Comparison of ENCODE assay signal across 8 cellular contexts in the genomic region with DNA sequence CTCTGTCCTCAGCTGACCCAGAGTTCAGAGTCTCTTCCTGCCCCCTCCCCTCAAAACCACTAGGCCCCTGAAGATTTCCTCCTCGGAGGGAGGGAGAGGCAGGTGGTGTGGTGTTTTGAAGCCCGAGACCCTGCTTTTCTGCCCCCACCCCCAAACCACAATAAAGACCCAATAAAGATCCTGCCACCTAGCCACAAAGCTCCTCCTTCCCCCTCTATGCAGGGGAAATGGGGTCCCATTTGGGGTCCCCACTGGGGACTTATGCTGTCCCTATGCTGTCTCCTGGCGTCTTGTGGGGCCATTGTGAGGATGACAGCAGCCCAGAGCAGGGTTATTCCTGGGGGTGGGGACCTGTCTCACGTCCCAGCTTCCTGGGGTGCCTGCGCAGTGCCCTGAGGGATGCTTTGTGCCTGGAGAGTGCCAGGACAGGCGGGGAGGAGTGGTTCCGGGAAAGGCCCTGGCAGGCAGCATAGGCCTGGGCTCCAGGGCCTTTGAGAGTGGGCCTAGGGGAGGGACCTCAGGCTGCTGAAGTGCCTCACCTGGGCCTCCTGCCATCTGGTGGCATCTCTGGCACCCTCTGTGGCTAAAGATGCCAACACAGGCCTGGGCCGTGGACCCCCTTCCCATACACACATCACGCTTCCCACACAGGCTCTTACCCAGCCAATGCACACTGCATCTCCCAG. TPM values are rescaled to one million over a fixed set of nuclear protein-coding genes. Genes with fewer than 3 reads are reported as not detected.
DNase-seq lines count a peak whose midpoint lies in the region; ATAC-seq lines count a peak whose summit lies in the region.

No MANE protein-coding gene starts in this region.

- DNase-seq in GF-D8 (lab: John Stamatoyannopoulos, UW) (peak; percentile 66), SJCRH30 (no peak), kidney glomerular epithelial cell (lab: John Stamatoyannopoulos, UW) (no peak), putamen (ENCODE audit: low spot score) (no peak)

- H3K36me3 ChIP-seq in SJCRH30: no peaks in the 10 kb centered on the region
- H3K36me3 ChIP-seq in duodenal mucosa (ENCODE audit: control insufficient read depth in 1 of 2, insufficient read depth in 2 of 2, low read length in 2 of 2): no peaks in the 10 kb centered on the region
- no peaks in the 10 kb centered on the region for H3K36me3 ChIP-seq in mucosa of stomach (ENCODE audit: control insufficient read depth, insufficient read depth, low read length)

- H3K27ac ChIP-seq in SJCRH30: no peak overlapping the region
- peak overlapping the region; percentile 95 for H3K27ac ChIP-seq in duodenal mucosa (ENCODE audit: low read depth, low read length)

- H3K27me3 ChIP-seq in SJCRH30: peaks cover 4% of the 10 kb centered on the region; the same call in 1 of the 2 replicates
- H3K27me3 ChIP-seq in duodenal mucosa (ENCODE audit: control insufficient read depth in 1 of 2, insufficient read depth in 2 of 2, low read length in 2 of 2): no peaks in the 10 kb centered on the region
- H3K27me3 ChIP-seq in mucosa of stomach (ENCODE audit: control insufficient read depth, insufficient read depth, low read length): no peaks in the 10 kb centered on the region

- H3K9me3 ChIP-seq in SJCRH30 (replicated peaks): no peaks in the 10 kb centered on the region
- H3K9me3 ChIP-seq in duodenal mucosa (ENCODE audit: control insufficient read depth in 1 of 2, low read length in 2 of 2): no peaks in the 10 kb centered on the region
- H3K9me3 ChIP-seq in mucosa of stomach (ENCODE audit: control insufficient read depth, low read length): no peaks in the 10 kb centered on the region

- no peak for ATAC-seq in GM18909 (IDR thresholded peaks at IDR 0.05; ENCODE audit: poor library complexity, unreplicated experiment)
- no peak for ATAC-seq in HG03432 (IDR thresholded peaks at IDR 0.05; ENCODE audit: unreplicated experiment)

- H3K9ac ChIP-seq in duodenal mucosa (ENCODE audit: low read depth in 1 of 2, low read length in 2 of 2): peak overlapping the region; percentile 82 to 84
- H3K9ac ChIP-seq in mucosa of stomach (ENCODE audit: low read length): peak overlapping the region; percentile 63

- H3K4me3 ChIP-seq in SJCRH30: peak overlapping the region; percentile 63; the same call in 1 of the 2 replicates
- H3K4me3 ChIP-seq in duodenal mucosa (ENCODE audit: low read depth in 1 of 2, low read length in 2 of 2): peak overlapping the region; percentile 61 to 67
- peak overlapping the region; percentile 16 for H3K4me3 ChIP-seq in mucosa of stomach (ENCODE audit: low read length)

- peaks cover 27% of the 10 kb centered on the region for H3K4me1 ChIP-seq in SJCRH30
- peaks cover 64 to 78% of the 10 kb centered on the region in 2 donors for H3K4me1 ChIP-seq in duodenal mucosa (ENCODE audit: control insufficient read depth in 1 of 2, insufficient read depth in 2 of 2, low read length in 2 of 2)
- peaks cover 81% of the 10 kb centered on the region for H3K4me1 ChIP-seq in mucosa of stomach (ENCODE audit: control insufficient read depth, insufficient read depth, low read length)

RNA-seq across cellular contexts. Expression of a gene that starts 8.0 kb away (rescaled TPM):
- total RNA-seq in SJCRH30 (2014; rRNA removed; shearing (Covaris generic)): not detected in 2 replicates

RNA-seq across cellular contexts. Expression of a gene that starts 40.1 kb away (rescaled TPM):
- not detected in 2 replicates for total RNA-seq in SJCRH30 (2014; rRNA removed; shearing (Covaris generic))

RNA-seq across cellular contexts. Expression of a gene that starts 47.6 kb away (rescaled TPM):
- total RNA-seq in SJCRH30 (2014; rRNA removed; shearing (Covaris generic)): not detected in 2 replicates

RNA-seq across cellular contexts. Expression of a gene that starts 52.0 kb away (rescaled TPM):
- total RNA-seq in SJCRH30 (2014; rRNA removed; shearing (Covaris generic)): not detected in 2 replicates
